17 cellular contexts compared by ENCODE assay signal in genomic region chr12:43273467-43273866, GRCh38.
DNase-seq lines count a peak whose midpoint lies in the region; ATAC-seq, FAIRE-seq and TF ChIP-seq lines count a peak whose summit lies in the region.
"Had no signal": no experiment of that assay in that cellular context is flagged by ENCODE, and none has a peak within 500 bp of the region (broad histone marks: within the 10 kb centered on the region; RNA-seq: fewer than 3 reads in every experiment).

No MANE protein-coding gene starts in this region.

- no peak overlapping the region for H2BK15ac ChIP-seq in IMR-90 (ENCODE audit: low read depth, low read length)
- no peak overlapping the region for H2BK15ac ChIP-seq in H1 (ENCODE audit: low read length)

- no peak overlapping the region for H2BK5ac ChIP-seq in IMR-90 (ENCODE audit: low read depth, low read length, poor library complexity, severe bottlenecking)
- H2BK5ac ChIP-seq in H1 (ENCODE audit: low read depth, low read length) = no peak overlapping the region

- intact Hi-C loops in IMR-90 (cut with micrococcal nuclease) = no loop called here

- in situ Hi-C loops in IMR-90 (cut with MboI; ENCODE audit: low sequenced_read_pairs) = no loop called here

- no peak overlapping the region; the same call in 1 of the 2 replicates for H3K4me2 ChIP-seq in IMR-90 (ENCODE audit: low read depth, low read length)
- no peak overlapping the region for H3K4me2 ChIP-seq in H1 (ENCODE audit: insufficient read depth in 1 of 2, low read depth in 2 of 2, low read length in 2 of 2)
- H3K4me2 ChIP-seq in keratinocyte (ENCODE audit: control insufficient read depth, extremely low read depth, insufficient read depth, low read depth, low read length) = no peak overlapping the region
- H3K4me2 ChIP-seq: KMS-11 had no signal

- no peak overlapping the region for H3K9ac ChIP-seq in IMR-90 (ENCODE audit: low read depth, low read length)
- no peak overlapping the region for H3K9ac ChIP-seq in H1 (replicated peaks in 1 of 4; ENCODE audit: extremely low read depth in 1 of 4, low read depth in 3 of 4, low read length in 3 of 4)
- no peak overlapping the region for H3K9ac ChIP-seq in keratinocyte (ENCODE audit: control insufficient read depth, extremely low read depth, insufficient read depth, low read length)
- H3K9ac ChIP-seq: KMS-11 had no signal

- H3K9me1 ChIP-seq in IMR-90 (ENCODE audit: insufficient read depth, low read length) (no peaks in the 10 kb centered on the region), keratinocyte (ENCODE audit: control insufficient read depth, extremely low read depth, insufficient read depth, low read length) (no peaks in the 10 kb centered on the region)

- FAIRE-seq in H1 (lab: Jason Lieb, UNC) (no peak), keratinocyte (lab: Jason Lieb, UNC) (peak; percentile 65), small intestine (lab: Jason Lieb, UNC) (no peak)
- FAIRE-seq: D721Med had no signal

- no peak overlapping the region for H3K14ac ChIP-seq in IMR-90 (replicated peaks; ENCODE audit: low read depth, low read length)
- no peak overlapping the region for H3K14ac ChIP-seq in H1 (ENCODE audit: insufficient read length)

- no peak overlapping the region for H3K27ac ChIP-seq in IMR-90 (ENCODE audit: insufficient read depth, low read length)
- no peak overlapping the region for H3K27ac ChIP-seq in H1 (ENCODE audit: low read depth, low read length)
- no peak overlapping the region for H3K27ac ChIP-seq in keratinocyte (ENCODE audit: control insufficient read depth, insufficient read depth, low read length)
- H3K27ac ChIP-seq in small intestine (ENCODE audit: low read depth in 1 of 2, low read length in 1 of 2) = no peak overlapping the region
- H3K27ac ChIP-seq: KMS-11 had no signal

- H3K4me1 ChIP-seq in IMR-90 (ENCODE audit: control insufficient read depth, insufficient read depth, low read length) (peaks cover 2% of the 10 kb centered on the region; the same call in 1 of the 2 replicates), H1 (replicated peaks in 1 of 4; ENCODE audit: control insufficient read depth in 3 of 4, insufficient read depth in 4 of 4, low read length in 3 of 4) (peaks cover 2 to 8% (median 6%) of the 10 kb centered on the region in 4 experiments; a peak in 5 of 7 replicates), keratinocyte (ENCODE audit: control insufficient read depth, extremely low read depth, insufficient read depth, low read length) (peaks cover 18% of the 10 kb centered on the region), small intestine (ENCODE audit: control insufficient read depth in 2 of 2, insufficient read depth in 1 of 2, low read depth in 1 of 2, low read length in 1 of 2) (peaks cover 0 to 5% of the 10 kb centered on the region in 2 donors)

- H3K4ac ChIP-seq in IMR-90 (ENCODE audit: low read depth, low read length) (no peak overlapping the region), H1 (replicated peaks; ENCODE audit: insufficient read length, low read depth, low read length) (no peak overlapping the region)

- H2BK20ac ChIP-seq in IMR-90 (ENCODE audit: low read depth, low read length) (no peak overlapping the region), H1 (ENCODE audit: low read length) (no peak overlapping the region)

- H3K36me3 ChIP-seq in IMR-90 (ENCODE audit: control insufficient read depth, insufficient read depth, low read length) (no peaks in the 10 kb centered on the region), H1 (ENCODE audit: control insufficient read depth in 2 of 4, insufficient read depth in 4 of 4, low read length in 3 of 4) (no peaks in the 10 kb centered on the region), keratinocyte (ENCODE audit: control insufficient read depth in 2 of 2, extremely low read depth in 1 of 2, insufficient read depth in 2 of 2, low read length in 2 of 2) (no peaks in the 10 kb centered on the region), small intestine (ENCODE audit: control insufficient read depth in 2 of 2, insufficient read depth in 2 of 2, low read length in 2 of 2) (no peaks in the 10 kb centered on the region), MG63 (no peaks in the 10 kb centered on the region)

- H2AK5ac ChIP-seq in IMR-90 (ENCODE audit: low read depth, low read length) = no peak overlapping the region
- H2AK5ac ChIP-seq in H1 (ENCODE audit: low read depth, low read length) = no peak overlapping the region

- no peak overlapping the region for H4K91ac ChIP-seq in IMR-90 (ENCODE audit: insufficient read depth, low read depth, low read length)
- no peak overlapping the region for H4K91ac ChIP-seq in H1 (replicated peaks; ENCODE audit: insufficient read length, low read length)

- H2BK120ac ChIP-seq in IMR-90 (ENCODE audit: low read depth, low read length) (no peak overlapping the region), H1 (replicated peaks; ENCODE audit: low read depth, low read length) (no peak overlapping the region)

- DNase-seq in IMR-90 (peak; percentile 31), H1 (ENCODE audit: low read depth in 1 of 2, low spot score in 2 of 2) (no peak), keratinocyte (ENCODE audit: low read depth, low spot score) (no peak), small intestine (peak; percentile 78), MG63 (no peak)
- no peak for DNase-seq in activated CD4-positive, alpha-beta T cell treated with anti-CD3 and anti-CD28 coated beads for 48 hours
- DNase-seq: CD8-positive, alpha-beta T cell; DND-41; H7; MM.1S; NCI-H1105 treated with DMSO at 0.1 percent for 48 hours; NCI-H187 treated with DMSO at 0.1 percent for 48 hours; NCI-H510A; SIG-M5 had no signal

- TF ChIP-seq POLR2A in IMR-90 (IDR thresholded peaks at IDR 0.05; ENCODE audit: low read depth, low read length) (no peak), H1 (IDR thresholded peaks at IDR 0.05; ENCODE audit: control extremely low read depth in 1 of 2, low read depth in 2 of 2, low read length in 2 of 2) (no peak)

- TF ChIP-seq EP300 in H1 (IDR thresholded peaks at IDR 0.05; ENCODE audit: borderline replicate concordance in 1 of 2, low read depth in 2 of 2, low read length in 2 of 2) = no peak

- TF ChIP-seq CTCF in IMR-90 (conservative IDR thresholded peaks at IDR 0.05; ENCODE audit: low read depth, low read length) = no peak
- no peak for TF ChIP-seq CTCF in H1 (IDR thresholded peaks at IDR 0.05; ENCODE audit: control extremely low read depth in 1 of 3, insufficient read depth in 1 of 3, low read depth in 1 of 3, low read length in 3 of 3)
- no peak for TF ChIP-seq CTCF in keratinocyte (optimal IDR thresholded peaks at IDR 0.05 in 1 of 3, IDR thresholded peaks at IDR 0.05 in 1 of 3, conservative IDR thresholded peaks at IDR 0.05 in 1 of 3; ENCODE audit: extremely low read depth in 1 of 3, insufficient read depth in 2 of 3, low read length in 3 of 3)

- BruUV-seq in IMR-90 (replicated peaks; lab: Mats Ljungman, UMichigan) = no TSS peak

- no peaks in the 10 kb centered on the region for H3K27me3 ChIP-seq in IMR-90 (ENCODE audit: control insufficient read depth, insufficient read depth, low read length)
- no peaks in the 10 kb centered on the region for H3K27me3 ChIP-seq in H1 (replicated peaks in 1 of 4; ENCODE audit: control insufficient read depth in 3 of 4, extremely low read depth in 1 of 4, insufficient read depth in 3 of 4, low read length in 3 of 4)
- no peaks in the 10 kb centered on the region for H3K27me3 ChIP-seq in keratinocyte (ENCODE audit: control insufficient read depth, extremely low read depth, insufficient read depth, low read length)
- no peaks in the 10 kb centered on the region for H3K27me3 ChIP-seq in small intestine (ENCODE audit: control insufficient read depth in 2 of 2, insufficient read depth in 2 of 2, low read length in 2 of 2)
- no peaks in the 10 kb centered on the region for H3K27me3 ChIP-seq in MG63

- H2AFZ ChIP-seq in IMR-90 (replicated peaks; ENCODE audit: low read length, poor library complexity) (no peak overlapping the region), H1 (ENCODE audit: low read length) (peak overlapping the region; percentile 37; the same call in 1 of the 2 replicates), keratinocyte (ENCODE audit: control insufficient read depth, low read length) (no peak overlapping the region)

- H3K23ac ChIP-seq in IMR-90 (ENCODE audit: low read depth, low read length) (no peak overlapping the region), H1 (ENCODE audit: insufficient read length) (no peak overlapping the region)

- POLR2A ChIA-PET in IMR-90 (lab: Charles Lee; ENCODE audit: unreplicated experiment) (no interaction called here), H1 (lab: Charles Lee; ENCODE audit: partially characterized antibody) (interaction anchor here (0.7 kb wide), 1 partner anchor 21 kb away, joined by 5 read pairs; no protein-coding TSS in a partner anchor)

- H3K23me2 ChIP-seq in H1 (ENCODE audit: low read depth, low read length) = no peaks in the 10 kb centered on the region

- CTCF ChIA-PET in IMR-90 (lab: Yijun Ruan, JAX) = no interaction called here
- CTCF ChIA-PET in H1 (lab: Charles Lee; ENCODE audit: partially characterized antibody) = interaction anchor here (1.6 kb wide), 1 partner anchor 65 kb away, joined by 3 read pairs; no protein-coding TSS in a partner anchor

- H4K8ac ChIP-seq in IMR-90 (ENCODE audit: low read depth in 2 of 2, low read length in 2 of 2) (no peak overlapping the region), H1 (ENCODE audit: extremely low read depth, insufficient read depth, low read length) (no peak overlapping the region)

- ATAC-seq in IMR-90 (ENCODE audit: low read depth) = no peak
- no peak for ATAC-seq in GM18907 (IDR thresholded peaks at IDR 0.05; ENCODE audit: unreplicated experiment)
- ATAC-seq: CD8-positive, alpha-beta T cell had no signal

- H3K4me3 ChIP-seq in IMR-90 (ENCODE audit: insufficient read depth, low read depth, low read length) (no peak overlapping the region), H1 (ENCODE audit: extremely low read depth in 1 of 4, insufficient read depth in 2 of 4, low read depth in 3 of 4, low read length in 4 of 4) (no peak overlapping the region), keratinocyte (ENCODE audit: control insufficient read depth in 2 of 3, extremely low read depth in 1 of 3, insufficient read depth in 2 of 3, low read depth in 1 of 3, low read length in 3 of 3) (no peak overlapping the region), small intestine (ENCODE audit: low read depth in 1 of 2, low read length in 2 of 2) (no peak overlapping the region), MG63 (no peak overlapping the region)

- H3K79me2 ChIP-seq in H1 (ENCODE audit: control insufficient read depth in 1 of 2, insufficient read depth in 2 of 2, low read length in 2 of 2) (no peaks in the 10 kb centered on the region), keratinocyte (ENCODE audit: control insufficient read depth, insufficient read depth, low read length) (no peaks in the 10 kb centered on the region)

- dilution Hi-C loops in IMR-90 (cut with HindIII; ENCODE audit: low sequenced_read_pairs, unreplicated experiment) (no loop called here), keratinocyte (cut with MboI; ENCODE audit: extremely low pct_ligation_motif_present, low sequenced_read_pairs) (no loop called here)

- WGBS in IMR-90 (ENCODE audit: extremely low coverage in 2 of 2, insufficient read length in 1 of 2), 2 experiments = no CpG with 5 or more reads among the region's 2 CpGs
- WGBS in H1 (ENCODE audit: extremely low coverage in 1 of 2, insufficient coverage in 1 of 2, insufficient read length in 1 of 2, insufficient replicate concordance in 2 of 2, low coverage in 1 of 2, low lambda C conversion rate in 2 of 2, missing lambda C conversion rate in 1 of 2), 2 experiments = 74% methylated on average over 2 of the region's 2 CpGs; no CpG with 5 or more reads in 1 of the 2 experiments
- 17 to 62% (median 25%) methylated on average over 2 of the region's 2 CpGs for WGBS in small intestine, 3 donors

- TF ChIP-seq RAD21 in IMR-90 (IDR thresholded peaks at IDR 0.05; ENCODE audit: low read length) = no peak
- no peak for TF ChIP-seq RAD21 in H1 (IDR thresholded peaks at IDR 0.05 in 1 of 2, conservative IDR thresholded peaks at IDR 0.05 in 1 of 2; ENCODE audit: low read depth in 2 of 2, low read length in 2 of 2)

- no peak overlapping the region for H2BK12ac ChIP-seq in H1 (ENCODE audit: low read depth, low read length)

- H3K56ac ChIP-seq in IMR-90 (ENCODE audit: extremely low read depth, insufficient read depth, low read length) (no peak overlapping the region), H1 (replicated peaks; ENCODE audit: insufficient read length, low read depth, low read length) (no peak overlapping the region)

- no peaks in the 10 kb centered on the region for H4K20me1 ChIP-seq in IMR-90 (ENCODE audit: insufficient read depth, low read length)
- no peaks in the 10 kb centered on the region for H4K20me1 ChIP-seq in H1 (replicated peaks in 1 of 2; ENCODE audit: control insufficient read depth in 1 of 2, insufficient read depth in 2 of 2, low read length in 2 of 2)
- no peaks in the 10 kb centered on the region for H4K20me1 ChIP-seq in keratinocyte (ENCODE audit: control insufficient read depth, extremely low read depth, insufficient read depth, low read length)

- H3K9me3 ChIP-seq in IMR-90 (ENCODE audit: control insufficient read depth, insufficient read depth, low read length) (no peaks in the 10 kb centered on the region), H1 (ENCODE audit: insufficient read depth in 2 of 2, low read depth in 1 of 2, low read length in 1 of 2) (no peaks in the 10 kb centered on the region), keratinocyte (ENCODE audit: control insufficient read depth, low read depth, low read length) (no peaks in the 10 kb centered on the region), small intestine (ENCODE audit: control insufficient read depth, low read depth) (no peaks in the 10 kb centered on the region), MG63 (no peaks in the 10 kb centered on the region)

- no peak overlapping the region for H3K18ac ChIP-seq in IMR-90 (ENCODE audit: low read depth, low read length)
- H3K18ac ChIP-seq in H1 (ENCODE audit: extremely low read depth, low read length) = no peak overlapping the region

- H4K5ac ChIP-seq in IMR-90 (ENCODE audit: low read depth, low read length) = no peak overlapping the region
- H4K5ac ChIP-seq in H1 (ENCODE audit: insufficient read length, low read depth, low read length) = no peak overlapping the region

- H2AK9ac ChIP-seq in IMR-90 (replicated peaks; ENCODE audit: low read depth, low read length, poor library complexity) = no peak overlapping the region

- H3K79me1 ChIP-seq in IMR-90 (ENCODE audit: low read depth in 1 of 2, low read length in 2 of 2) (no peaks in the 10 kb centered on the region), H1 (ENCODE audit: low read depth, low read length) (no peaks in the 10 kb centered on the region)

Comparison
In these comparisons a context has a peak if more than half of its experiments do, and no peak if none do; other contexts are left out.
1. DNase-seq: peak in IMR-90 (single experiment) and small intestine (single experiment); none in H1 (0 of 2), keratinocyte (single experiment), activated CD4-positive, alpha-beta T cell treated with anti-CD3 and anti-CD28 coated beads for 48 hours (single experiment) and MG63 (single experiment).